ENCODE assay signal across 1 cellular context in the genomic region with DNA sequence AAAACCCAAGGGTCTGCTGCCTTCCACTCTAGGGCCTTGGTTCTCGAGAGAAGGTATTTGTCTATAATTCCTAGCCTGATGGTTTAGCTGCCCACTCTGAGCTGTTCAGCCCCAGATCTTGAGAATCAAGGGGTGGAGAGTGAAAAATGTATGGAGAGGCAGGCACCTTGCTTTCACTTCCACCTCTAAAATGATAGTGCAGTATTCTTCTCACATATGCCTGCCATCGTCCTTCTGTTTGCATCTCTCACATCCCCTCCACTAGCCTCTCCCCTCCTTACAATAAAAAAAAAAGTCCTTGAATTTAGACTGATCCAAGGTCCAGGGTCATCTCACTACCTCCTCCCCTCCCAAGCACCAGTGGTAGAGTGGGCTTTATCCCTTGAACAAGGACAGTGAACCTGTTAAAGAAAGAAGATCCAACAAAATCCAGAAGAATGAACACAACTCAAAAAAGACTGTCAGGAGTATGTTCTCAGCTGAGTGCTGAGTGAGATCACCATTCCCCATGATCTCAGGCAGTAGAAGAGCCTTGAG.
TF ChIP-seq lines count a peak whose summit lies in the region.

No MANE protein-coding gene starts in this region.

TF ChIP-seq in WTC11, 78 proteins besides CTCF, POLR2A, EP300 and RAD21 (continued from another document):
- TF ChIP-seq, protein P1, sequence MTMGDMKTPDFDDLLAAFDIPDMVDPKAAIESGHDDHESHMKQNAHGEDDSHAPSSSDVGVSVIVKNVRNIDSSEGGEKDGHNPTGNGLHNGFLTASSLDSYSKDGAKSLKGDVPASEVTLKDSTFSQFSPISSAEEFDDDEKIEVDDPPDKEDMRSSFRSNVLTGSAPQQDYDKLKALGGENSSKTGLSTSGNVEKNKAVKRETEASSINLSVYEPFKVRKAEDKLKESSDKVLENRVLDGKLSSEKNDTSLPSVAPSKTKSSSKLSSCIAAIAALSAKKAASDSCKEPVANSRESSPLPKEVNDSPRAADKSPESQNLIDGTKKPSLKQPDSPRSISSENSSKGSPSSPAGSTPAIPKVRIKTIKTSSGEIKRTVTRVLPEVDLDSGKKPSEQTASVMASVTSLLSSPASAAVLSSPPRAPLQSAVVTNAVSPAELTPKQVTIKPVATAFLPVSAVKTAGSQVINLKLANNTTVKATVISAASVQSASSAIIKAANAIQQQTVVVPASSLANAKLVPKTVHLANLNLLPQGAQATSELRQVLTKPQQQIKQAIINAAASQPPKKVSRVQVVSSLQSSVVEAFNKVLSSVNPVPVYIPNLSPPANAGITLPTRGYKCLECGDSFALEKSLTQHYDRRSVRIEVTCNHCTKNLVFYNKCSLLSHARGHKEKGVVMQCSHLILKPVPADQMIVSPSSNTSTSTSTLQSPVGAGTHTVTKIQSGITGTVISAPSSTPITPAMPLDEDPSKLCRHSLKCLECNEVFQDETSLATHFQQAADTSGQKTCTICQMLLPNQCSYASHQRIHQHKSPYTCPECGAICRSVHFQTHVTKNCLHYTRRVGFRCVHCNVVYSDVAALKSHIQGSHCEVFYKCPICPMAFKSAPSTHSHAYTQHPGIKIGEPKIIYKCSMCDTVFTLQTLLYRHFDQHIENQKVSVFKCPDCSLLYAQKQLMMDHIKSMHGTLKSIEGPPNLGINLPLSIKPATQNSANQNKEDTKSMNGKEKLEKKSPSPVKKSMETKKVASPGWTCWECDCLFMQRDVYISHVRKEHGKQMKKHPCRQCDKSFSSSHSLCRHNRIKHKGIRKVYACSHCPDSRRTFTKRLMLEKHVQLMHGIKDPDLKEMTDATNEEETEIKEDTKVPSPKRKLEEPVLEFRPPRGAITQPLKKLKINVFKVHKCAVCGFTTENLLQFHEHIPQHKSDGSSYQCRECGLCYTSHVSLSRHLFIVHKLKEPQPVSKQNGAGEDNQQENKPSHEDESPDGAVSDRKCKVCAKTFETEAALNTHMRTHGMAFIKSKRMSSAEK (CRISPR knock-in tag; IDR thresholded peaks at IDR 0.05; ENCODE audit: borderline replicate concordance), result no peak
